Comparison of ENCODE assay signal across 1 cellular context in genomic region chr5:87048156-87048555, GRCh38.
TF ChIP-seq lines count a peak whose summit lies in the region.

No MANE protein-coding gene starts in this region.

TF ChIP-seq in K562, 482 proteins besides CTCF, POLR2A, EP300 and RAD21:
- TF ChIP-seq RNF219 (CRISPR knock-in tag; IDR thresholded peaks at IDR 0.05) = no peak
- no peak for TF ChIP-seq MXI1 (IDR thresholded peaks at IDR 0.05; ENCODE audit: low read depth, low read length)
- TF ChIP-seq HINFP (tag; conservative IDR thresholded peaks at IDR 0.05; ENCODE audit: low read depth) = no peak
- TF ChIP-seq PTRF (tag; IDR thresholded peaks at IDR 0.05) = no peak
